1 cellular context compared by ENCODE assay signal in the genomic region with DNA sequence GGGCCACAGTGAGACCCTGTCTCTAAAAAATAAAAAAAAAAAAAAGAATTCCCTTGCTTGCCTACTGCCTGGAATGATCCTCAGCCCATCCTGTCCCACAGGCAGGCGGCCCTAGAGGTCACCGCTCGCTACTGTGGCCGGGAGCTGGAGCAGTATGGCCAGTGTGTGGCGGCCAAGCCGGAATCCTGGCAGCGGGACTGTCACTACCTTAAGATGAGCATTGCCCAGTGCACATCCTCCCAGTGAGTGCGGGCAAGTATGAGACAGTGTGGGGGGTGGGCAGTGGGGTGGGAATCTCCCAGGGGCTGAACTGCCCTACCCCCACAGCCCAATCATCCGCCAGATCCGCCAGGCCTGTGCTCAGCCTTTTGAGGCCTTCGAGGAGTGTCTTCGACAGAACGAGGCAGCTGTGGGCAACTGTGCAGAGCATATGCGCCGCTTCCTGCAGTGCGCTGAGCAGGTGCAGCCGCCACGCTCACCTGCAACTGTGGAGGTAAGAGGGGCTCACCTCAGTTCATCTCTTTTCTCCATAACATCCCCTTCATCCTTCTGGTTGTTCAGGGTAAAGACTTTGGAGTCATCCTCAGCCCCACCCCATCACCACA.
TF ChIP-seq lines count a peak whose summit lies in the region.

No MANE protein-coding gene starts in this region.

TF ChIP-seq in WTC11, 78 proteins besides CTCF, POLR2A, EP300 and RAD21 (continued from another document):
- TF ChIP-seq MXD4 (CRISPR knock-in tag; IDR thresholded peaks at IDR 0.05; ENCODE audit: borderline replicate concordance), result no peak
- no peak for TF ChIP-seq ETV6 (CRISPR knock-in tag; IDR thresholded peaks at IDR 0.05)
- no peak for TF ChIP-seq EMX1 (CRISPR knock-in tag; IDR thresholded peaks at IDR 0.05)
- TF ChIP-seq, protein P1, sequence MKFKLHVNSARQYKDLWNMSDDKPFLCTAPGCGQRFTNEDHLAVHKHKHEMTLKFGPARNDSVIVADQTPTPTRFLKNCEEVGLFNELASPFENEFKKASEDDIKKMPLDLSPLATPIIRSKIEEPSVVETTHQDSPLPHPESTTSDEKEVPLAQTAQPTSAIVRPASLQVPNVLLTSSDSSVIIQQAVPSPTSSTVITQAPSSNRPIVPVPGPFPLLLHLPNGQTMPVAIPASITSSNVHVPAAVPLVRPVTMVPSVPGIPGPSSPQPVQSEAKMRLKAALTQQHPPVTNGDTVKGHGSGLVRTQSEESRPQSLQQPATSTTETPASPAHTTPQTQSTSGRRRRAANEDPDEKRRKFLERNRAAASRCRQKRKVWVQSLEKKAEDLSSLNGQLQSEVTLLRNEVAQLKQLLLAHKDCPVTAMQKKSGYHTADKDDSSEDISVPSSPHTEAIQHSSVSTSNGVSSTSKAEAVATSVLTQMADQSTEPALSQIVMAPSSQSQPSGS (CRISPR knock-in tag; IDR thresholded peaks at IDR 0.05; ENCODE audit: borderline replicate concordance, low read depth), result no peak
- TF ChIP-seq HMGA2 (CRISPR knock-in tag; IDR thresholded peaks at IDR 0.05), result no peak
- TF ChIP-seq FOXK1 (CRISPR knock-in tag; IDR thresholded peaks at IDR 0.05), result no peak
- TF ChIP-seq, protein P2, sequence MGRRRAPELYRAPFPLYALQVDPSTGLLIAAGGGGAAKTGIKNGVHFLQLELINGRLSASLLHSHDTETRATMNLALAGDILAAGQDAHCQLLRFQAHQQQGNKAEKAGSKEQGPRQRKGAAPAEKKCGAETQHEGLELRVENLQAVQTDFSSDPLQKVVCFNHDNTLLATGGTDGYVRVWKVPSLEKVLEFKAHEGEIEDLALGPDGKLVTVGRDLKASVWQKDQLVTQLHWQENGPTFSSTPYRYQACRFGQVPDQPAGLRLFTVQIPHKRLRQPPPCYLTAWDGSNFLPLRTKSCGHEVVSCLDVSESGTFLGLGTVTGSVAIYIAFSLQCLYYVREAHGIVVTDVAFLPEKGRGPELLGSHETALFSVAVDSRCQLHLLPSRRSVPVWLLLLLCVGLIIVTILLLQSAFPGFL (CRISPR knock-in tag; IDR thresholded peaks at IDR 0.05; ENCODE audit: borderline replicate concordance), result no peak
- TF ChIP-seq SMAD4 (CRISPR knock-in tag; IDR thresholded peaks at IDR 0.05), result no peak
- TF ChIP-seq, protein P3, sequence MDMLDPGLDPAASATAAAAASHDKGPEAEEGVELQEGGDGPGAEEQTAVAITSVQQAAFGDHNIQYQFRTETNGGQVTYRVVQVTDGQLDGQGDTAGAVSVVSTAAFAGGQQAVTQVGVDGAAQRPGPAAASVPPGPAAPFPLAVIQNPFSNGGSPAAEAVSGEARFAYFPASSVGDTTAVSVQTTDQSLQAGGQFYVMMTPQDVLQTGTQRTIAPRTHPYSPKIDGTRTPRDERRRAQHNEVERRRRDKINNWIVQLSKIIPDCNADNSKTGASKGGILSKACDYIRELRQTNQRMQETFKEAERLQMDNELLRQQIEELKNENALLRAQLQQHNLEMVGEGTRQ (CRISPR knock-in tag; IDR thresholded peaks at IDR 0.05), result no peak
